Comparison of ENCODE assay signal across 8 cellular contexts in genomic region chr12:123388218-123388947, GRCh38. TPM values are rescaled to one million over a fixed set of nuclear protein-coding genes. Genes with fewer than 3 reads are reported as not detected.
DNase-seq lines count a peak whose midpoint lies in the region; ATAC-seq and TF ChIP-seq lines count a peak whose summit lies in the region.

No MANE protein-coding gene starts in this region.

- H3K27ac ChIP-seq in MM.1S (ENCODE audit: low read length) (peak overlapping the region; percentile 56), angular gyrus (ENCODE audit: low read depth, low read length) (peak overlapping the region; percentile 94), right cardiac atrium (ENCODE audit: low read length) (peak overlapping the region; percentile 59), psoas muscle (peak overlapping the region; percentile 84), uterus (peak overlapping the region; percentile 90 to 93)

- H3K9ac ChIP-seq in MM.1S (ENCODE audit: low read length) = peak overlapping the region; percentile 64

- H3K4me1 ChIP-seq in MM.1S (ENCODE audit: low read length) (peaks cover 10% of the 10 kb centered on the region), right cardiac atrium (ENCODE audit: control insufficient read depth, insufficient read depth, low read length) (peaks cover 9% of the 10 kb centered on the region), psoas muscle (peaks cover 45% of the 10 kb centered on the region), uterus (peaks cover 6 to 13% of the 10 kb centered on the region in 2 donors)

- peak overlapping the region; percentile 61 for H3K4me3 ChIP-seq in MM.1S (ENCODE audit: low read length)
- peak overlapping the region; percentile 98 for H3K4me3 ChIP-seq in right cardiac atrium (ENCODE audit: low read length)
- peak overlapping the region; percentile 62 for H3K4me3 ChIP-seq in psoas muscle
- peak overlapping the region; percentile 55 to 66 for H3K4me3 ChIP-seq in uterus

- peaks cover 41% of the 10 kb centered on the region for H3K79me2 ChIP-seq in MM.1S (ENCODE audit: low read length)

- ATAC-seq in GM21717 (IDR thresholded peaks at IDR 0.05; ENCODE audit: unreplicated experiment) = peak; percentile 33
- peak; percentile 67 to 71 for ATAC-seq in right cardiac atrium
- peak; percentile 54 to 62 (median 58) for ATAC-seq in psoas muscle

- peak overlapping the region; percentile 78 for H3K4me2 ChIP-seq in MM.1S (ENCODE audit: low read depth, low read length)

- peaks cover 10% of the 10 kb centered on the region; the same call in 1 of the 2 replicates for H3F3A ChIP-seq in MM.1S (ENCODE audit: insufficient read depth, low read length)

- peak in 1 of 2 donors; percentile 16 for TF ChIP-seq POLR2A in uterus (IDR thresholded peaks at IDR 0.05)

- H2AFZ ChIP-seq in MM.1S (ENCODE audit: low read length) = peak overlapping the region; percentile 58; the same call in 1 of the 2 replicates

- H3K36me3 ChIP-seq in MM.1S (replicated peaks; ENCODE audit: insufficient read depth, low read length) (no peaks in the 10 kb centered on the region), psoas muscle (ENCODE audit: insufficient read depth in 1 of 2, low read depth in 1 of 2) (peaks cover 0 to 31% of the 10 kb centered on the region in 2 donors), uterus (no peaks in the 10 kb centered on the region)

- no peaks in the 10 kb centered on the region for H3K9me2 ChIP-seq in MM.1S (replicated peaks; ENCODE audit: insufficient read depth, low read length)

- H4K20me1 ChIP-seq in MM.1S (ENCODE audit: insufficient read depth, low read length) = no peaks in the 10 kb centered on the region

- DNase-seq in DMS153 (lab: John Stamatoyannopoulos, UW) (peak; percentile 29), MM.1S (peak; percentile 38), T-helper 2 cell (peak; percentile 56 to 77 (median 73)), right cardiac atrium (peak; percentile 83 to 92 (median 92)), psoas muscle (peak; percentile 83 to 90), uterus (peak; percentile 75 to 82)

- H3K27me3 ChIP-seq in MM.1S (replicated peaks; ENCODE audit: insufficient read depth, low read length) = no peaks in the 10 kb centered on the region
- no peaks in the 10 kb centered on the region for H3K27me3 ChIP-seq in right cardiac atrium (ENCODE audit: control insufficient read depth, insufficient read depth)
- H3K27me3 ChIP-seq in psoas muscle (ENCODE audit: insufficient read depth in 3 of 3, low read length in 2 of 3) = no peaks in the 10 kb centered on the region
- H3K27me3 ChIP-seq in uterus = no peaks in the 10 kb centered on the region

- H3K9me3 ChIP-seq in MM.1S (replicated peaks; ENCODE audit: insufficient read depth, low read length) (no peaks in the 10 kb centered on the region), right cardiac atrium (ENCODE audit: control insufficient read depth, low read length) (no peaks in the 10 kb centered on the region), psoas muscle (no peaks in the 10 kb centered on the region), uterus (no peaks in the 10 kb centered on the region)

- intact Hi-C loops in right cardiac atrium (cut with DNase I) (no loop called here), psoas muscle (cut with DNase I) (no loop called here), uterus (cut with DNase I; ENCODE audit: low total_unique reads) (no loop called here)

- under 1% methylated on average over 52 of the region's 52 CpGs for WGBS in right cardiac atrium
- WGBS in psoas muscle, 3 donors = 0 to 1% (median 0%) methylated on average over 18 to 52 of the region's 52 CpGs

- TF ChIP-seq CTCF in MM.1S (IDR thresholded peaks at IDR 0.05; ENCODE audit: low read length) (no peak), psoas muscle (IDR thresholded peaks at IDR 0.05) (no peak), uterus (IDR thresholded peaks at IDR 0.05) (peak in 1 of 4 experiments; percentile 30)

RNA-seq across cellular contexts. Expression of gene KMT5A, which starts 4.5 kb away (rescaled TPM):
- total RNA-seq in right cardiac atrium (10 to 100 TPM; 19.8 to 26.8 (median 22.6) TPM), psoas muscle (10 to 100 TPM; 15.6 to 29.0 (median 22.0) TPM), uterus (10 to 100 TPM; 20.9 to 71.5 (median 42.1) TPM)
- polyA plus RNA-seq in right cardiac atrium (15.1 TPM), psoas muscle (10 to 100 TPM; 10.0 to 29.0 (median 17.9) TPM)

RNA-seq across cellular contexts. Expression of gene SBNO1, which starts 23.7 kb away (rescaled TPM):
- total RNA-seq in right cardiac atrium (10 to 100 TPM; 22.3 to 28.7 (median 26.8) TPM), psoas muscle (10 to 100 TPM; 29.3 to 37.5 (median 31.2) TPM), uterus (10 to 100 TPM; 16.8 to 40.5 (median 33.0) TPM)
- polyA plus RNA-seq in right cardiac atrium (5.7 TPM), psoas muscle (10 to 100 TPM in 2 of 3 donors, 1 to 10 TPM in 1; 6.8 to 49.6 (median 15.0) TPM)

RNA-seq across cellular contexts. Expression of gene RILPL2, which starts 48.1 kb away (rescaled TPM):
- 1 to 10 TPM; 3.4 to 4.0 (median 3.8) TPM for total RNA-seq in right cardiac atrium
- 4.3 TPM for polyA plus RNA-seq in right cardiac atrium
- total RNA-seq in psoas muscle = 1 to 10 TPM in 3 of 4 donors, under 1 TPM in 1; 0.69 to 1.2 (median 1.1) TPM
- 1 to 10 TPM; 1.1 to 1.6 (median 1.2) TPM for polyA plus RNA-seq in psoas muscle
- total RNA-seq in uterus = 10 to 100 TPM in 1 of 4 donors, 1 to 10 TPM in 3; 4.0 to 10.1 (median 5.8) TPM

Comparison
In these comparisons a context has a peak if more than half of its experiments do, and no peak if none do; other contexts are left out.
1. Peak in every context shown above with its lines: DNase-seq, ATAC-seq, H3K4me3 ChIP-seq and H3K27ac ChIP-seq.
2. DNase-seq: peak in every context shown above with its lines; median percentile 92 in right cardiac atrium; 86 in psoas muscle; 78 in uterus; 73 in T-helper 2 cell; 38 in MM.1S; 29 in DMS153.